Comparison of ENCODE assay signal across 28 cellular contexts in the genomic region with DNA sequence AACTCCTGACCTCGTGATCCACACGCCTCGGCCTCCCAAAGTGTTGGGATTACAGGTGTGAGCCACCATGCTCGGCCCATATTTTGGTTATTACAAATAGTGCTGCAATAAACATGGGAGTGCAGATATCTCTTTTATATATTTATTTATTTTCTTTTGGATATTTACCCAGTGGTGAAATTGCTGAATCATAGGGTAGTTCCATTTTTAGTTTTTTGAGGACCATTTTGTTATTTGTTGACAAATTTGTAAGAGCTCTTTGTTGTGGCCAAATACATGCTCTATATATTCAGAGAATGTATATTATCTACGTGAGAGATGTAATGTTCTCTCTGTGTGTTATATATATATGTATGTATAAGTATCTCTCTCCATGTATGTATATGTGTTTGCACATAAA. TPM values are rescaled to one million over a fixed set of nuclear protein-coding genes. Genes with fewer than 3 reads are reported as not detected.
DNase-seq lines count a peak whose midpoint lies in the region; ATAC-seq, FAIRE-seq and TF ChIP-seq lines count a peak whose summit lies in the region.
"Had no signal": no experiment of that assay in that cellular context is flagged by ENCODE, and none has a peak within 500 bp of the region (broad histone marks: within the 10 kb centered on the region; RNA-seq: fewer than 3 reads in every experiment).

No MANE protein-coding gene starts in this region.

- CTCF ChIA-PET in K562 (lab: Yijun Ruan, JAX; ENCODE audit: low intra/inter-chr PET ratio): no interaction called here

- H3K9me1 ChIP-seq in K562 (ENCODE audit: control insufficient read depth, insufficient read depth, low read length): no peaks in the 10 kb centered on the region

- H4K20me1 ChIP-seq in K562 (replicated peaks; ENCODE audit: control insufficient read depth, insufficient read depth, low read length): no peaks in the 10 kb centered on the region
- H4K20me1 ChIP-seq: BLaER1; BLaER1 treated with 17β-estradiol and CSF1 and Interleukin-3, amounts not matched to agents 10 nM and 100 nM had no signal

- no peak overlapping the region for H2AFZ ChIP-seq in K562 (ENCODE audit: low read depth, low read length)

- TF ChIP-seq EP300 in K562 (IDR thresholded peaks at IDR 0.05; ENCODE audit: low read length): no peak

- in situ Hi-C loops in K562 (cut with MboI): no loop called here

- no peak overlapping the region for H3K9ac ChIP-seq in K562 (ENCODE audit: insufficient read depth in 1 of 2, low read depth in 2 of 2, low read length in 2 of 2)
- H3K9ac ChIP-seq: BLaER1; BLaER1 treated with 17β-estradiol and CSF1 and Interleukin-3, amounts not matched to agents 10 nM and 100 nM had no signal

- no peak for FAIRE-seq in K562 (lab: Jason Lieb, UNC)
- FAIRE-seq: A549, D721Med had no signal

- intact Hi-C loops in K562 (cut with micrococcal nuclease): no loop called here

- no TSS peak for BruUV-seq in K562 (replicated peaks; lab: Mats Ljungman, UMichigan)

- H3K4me3 ChIP-seq in K562: no peak overlapping the region
- H3K4me3 ChIP-seq: A549; BLaER1; BLaER1 treated with 17β-estradiol and CSF1 and Interleukin-3, amounts not matched to agents 10 nM and 100 nM had no signal

- no peak overlapping the region for H3K4me2 ChIP-seq in K562 (ENCODE audit: insufficient read depth, low read length)
- H3K4me2 ChIP-seq: A549; BLaER1; BLaER1 treated with 17β-estradiol and CSF1 and Interleukin-3, amounts not matched to agents 10 nM and 100 nM had no signal

- H3K36me3 ChIP-seq in K562 (ENCODE audit: control insufficient read depth, insufficient read depth, low read length): no peaks in the 10 kb centered on the region
- H3K36me3 ChIP-seq: BE2C had no signal

- H3K27ac ChIP-seq in K562 (ENCODE audit: extremely low read depth, low read depth, low read length): no peak overlapping the region
- H3K27ac ChIP-seq: 22Rv1; A549; BLaER1; BLaER1 treated with 17β-estradiol and CSF1 and Interleukin-3, amounts not matched to agents 10 nM and 100 nM; C4-2B had no signal

- no peak for TF ChIP-seq POLR2A in K562 (conservative IDR thresholded peaks at IDR 0.05)

- TF ChIP-seq CTCF in K562 (IDR thresholded peaks at IDR 0.05 in 2 of 3, conservative IDR thresholded peaks at IDR 0.05 in 1 of 3; ENCODE audit: insufficient read depth in 2 of 3, low read depth in 1 of 3, low read length in 3 of 3): no peak

- POLR2A ChIA-PET in K562 (lab: Yijun Ruan, JAX): no interaction called here

- peaks cover 0 to 14% of the 10 kb centered on the region in 2 experiments; a peak in 3 of 5 replicates for H3K4me1 ChIP-seq in K562 (replicated peaks in 1 of 2; ENCODE audit: control insufficient read depth in 2 of 2, insufficient read depth in 2 of 2, low read length in 2 of 2)
- H3K4me1 ChIP-seq: A549, BE2C, BLaER1 had no signal

- ATAC-seq in K562: no peak
- ATAC-seq: A549; CD8-positive, alpha-beta T cell had no signal

- TF ChIP-seq RAD21 in K562 (CRISPR knock-in tag; conservative IDR thresholded peaks at IDR 0.05 in 1 of 2, IDR thresholded peaks at IDR 0.05 in 1 of 2): no peak

- peaks cover 24% of the 10 kb centered on the region for H3K79me2 ChIP-seq in K562 (ENCODE audit: control insufficient read depth, insufficient read depth, low read length)

- no peaks in the 10 kb centered on the region; the same call in 1 of the 2 replicates for H3K9me3 ChIP-seq in K562 (replicated peaks; ENCODE audit: control insufficient read depth, insufficient read depth, low read depth, low read length)
- H3K9me3 ChIP-seq: A549, BE2C had no signal

- H3K27me3 ChIP-seq in K562 (ENCODE audit: control insufficient read depth in 2 of 2, insufficient read depth in 2 of 2, low read length in 2 of 2): no peaks in the 10 kb centered on the region
- H3K27me3 ChIP-seq: BE2C; BLaER1; BLaER1 treated with 17β-estradiol and CSF1 and Interleukin-3, amounts not matched to agents 10 nM and 100 nM had no signal

- 80% methylated on average over 5 of the region's 5 CpGs for WGBS in K562 (ENCODE audit: insufficient coverage, low coverage, missing lambda C conversion rate)

- DNase-seq in K562 (ENCODE audit: extremely low read depth in 1 of 4, low spot score in 3 of 4): no peak
- DNase-seq in NCI-H1694 treated with DMSO at 0.1 percent for 48 hours (lab: John Stamatoyannopoulos, UW): no peak
- DNase-seq: 8988T; ACHN; AML-193; BE2C; C1 segment of cervical spinal cord; Caco-2; Calu3; CD4-positive, alpha-beta memory T cell; CD4-positive, alpha-beta T cell; CD4-positive, CD25-positive, alpha-beta regulatory T cell; CD8-positive, alpha-beta memory T cell; CD8-positive, alpha-beta T cell; COR-L47; DMS 273 treated with DMSO at 0.1 percent for 48 hours; DMS153; DMS53; DMS79; DMS79 treated with DMSO at 0.1 percent for 48 hours; DND-41; EL had no signal

TF ChIP-seq in K562, 482 proteins besides CTCF, POLR2A, EP300 and RAD21 (continues in another document):
- TF ChIP-seq, protein P1, sequence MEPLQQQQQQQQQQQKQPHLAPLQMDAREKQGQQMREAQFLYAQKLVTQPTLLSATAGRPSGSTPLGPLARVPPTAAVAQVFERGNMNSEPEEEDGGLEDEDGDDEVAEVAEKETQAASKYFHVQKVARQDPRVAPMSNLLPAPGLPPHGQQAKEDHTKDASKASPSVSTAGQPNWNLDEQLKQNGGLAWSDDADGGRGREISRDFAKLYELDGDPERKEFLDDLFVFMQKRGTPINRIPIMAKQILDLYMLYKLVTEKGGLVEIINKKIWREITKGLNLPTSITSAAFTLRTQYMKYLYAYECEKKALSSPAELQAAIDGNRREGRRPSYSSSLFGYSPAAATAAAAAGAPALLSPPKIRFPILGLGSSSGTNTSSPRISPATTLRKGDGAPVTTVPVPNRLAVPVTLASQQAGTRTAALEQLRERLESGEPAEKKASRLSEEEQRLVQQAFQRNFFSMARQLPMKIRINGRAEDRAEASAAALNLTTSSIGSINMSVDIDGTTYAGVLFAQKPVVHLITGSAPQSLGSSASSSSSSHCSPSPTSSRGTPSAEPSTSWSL (CRISPR knock-in tag; IDR thresholded peaks at IDR 0.05; ENCODE audit: borderline replicate concordance): no peak
- TF ChIP-seq PTRF (tag; IDR thresholded peaks at IDR 0.05) (no peak), BDP1 (IDR thresholded peaks at IDR 0.05; ENCODE audit: insufficient read depth, insufficient read length) (no peak), ILF3 (IDR thresholded peaks at IDR 0.05; ENCODE audit: borderline replicate concordance) (no peak), SIRT6 (IDR thresholded peaks at IDR 0.05; ENCODE audit: low read depth, low read length) (no peak), CC2D1A (IDR thresholded peaks at IDR 0.05) (no peak), PHB (CRISPR knock-in tag; IDR thresholded peaks at IDR 0.05) (no peak)
- TF ChIP-seq, protein P2, sequence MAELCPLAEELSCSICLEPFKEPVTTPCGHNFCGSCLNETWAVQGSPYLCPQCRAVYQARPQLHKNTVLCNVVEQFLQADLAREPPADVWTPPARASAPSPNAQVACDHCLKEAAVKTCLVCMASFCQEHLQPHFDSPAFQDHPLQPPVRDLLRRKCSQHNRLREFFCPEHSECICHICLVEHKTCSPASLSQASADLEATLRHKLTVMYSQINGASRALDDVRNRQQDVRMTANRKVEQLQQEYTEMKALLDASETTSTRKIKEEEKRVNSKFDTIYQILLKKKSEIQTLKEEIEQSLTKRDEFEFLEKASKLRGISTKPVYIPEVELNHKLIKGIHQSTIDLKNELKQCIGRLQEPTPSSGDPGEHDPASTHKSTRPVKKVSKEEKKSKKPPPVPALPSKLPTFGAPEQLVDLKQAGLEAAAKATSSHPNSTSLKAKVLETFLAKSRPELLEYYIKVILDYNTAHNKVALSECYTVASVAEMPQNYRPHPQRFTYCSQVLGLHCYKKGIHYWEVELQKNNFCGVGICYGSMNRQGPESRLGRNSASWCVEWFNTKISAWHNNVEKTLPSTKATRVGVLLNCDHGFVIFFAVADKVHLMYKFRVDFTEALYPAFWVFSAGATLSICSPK (IDR thresholded peaks at IDR 0.05; ENCODE audit: borderline replicate concordance): no peak

RNA-seq across cellular contexts. Expression of a gene that starts 15.9 kb away (rescaled TPM):
- total RNA-seq in K562 (2011; cell fraction: chromatin; rRNA removed; ENCODE audit: low replicate concordance): 13.1 and 20.6 TPM in 2 replicates
- 7.5 and 9.8 TPM in 2 replicates for total RNA-seq in K562 (2011; cell fraction: nucleolus; rRNA removed)
- total RNA-seq in K562 (2011; cell fraction: nucleoplasm; rRNA removed): 12.9 and 18.0 TPM in 2 replicates
- 5.2 and 6.1 TPM in 2 replicates for total RNA-seq in K562 (2014; rRNA removed)
- 10.3 and 12.4 TPM in 2 replicates for total RNA-seq in K562 (2014; rRNA removed; fragmentation: Illumina TruSeq; extraction: Trizol)
- total RNA-seq in K562 (2015; rRNA removed; fragmentation: Illumina TruSeq; extraction: Trizol): 7.5 and 7.9 TPM in 2 replicates
- 5.4 and 8.8 TPM in 2 replicates for total RNA-seq in K562 (2021)
- 25.8 and 26.6 TPM in 2 replicates for polyA plus RNA-seq in K562 (2011; rRNA removed)
- 6.7 and 21.0 TPM in 2 replicates for polyA plus RNA-seq in K562 (2011; cell fraction: cytosol; rRNA removed)
- polyA plus RNA-seq in K562 (2011; cell fraction: nucleus; rRNA removed): 10.9 and 20.0 TPM in 2 replicates
- 6.8 and 13.1 TPM in 2 replicates for polyA plus RNA-seq in K562 (2012)
- polyA plus RNA-seq in K562 (2014; fragmentation: Illumina TruSeq; extraction: Trizol): 11.4 and 13.3 TPM in 2 replicates
- 10 to 100 TPM; 26.9 to 27.6 TPM for polyA plus RNA-seq in K562 (2014; fragmentation: Nextera tagmentation; extraction: Ambion mirVana)
- polyA plus RNA-seq in K562 (2014; rRNA removed): 12.8 and 13.0 TPM in 2 replicates
- polyA minus RNA-seq in K562 (2011; rRNA and poly(A)+ RNA removed): 18.5 and 19.7 TPM in 2 replicates
- 5.2 and 7.9 TPM in 2 replicates for polyA minus RNA-seq in K562 (2011; cell fraction: cytosol; rRNA and poly(A)+ RNA removed)
- polyA minus RNA-seq in K562 (2011; cell fraction: nucleus; rRNA and poly(A)+ RNA removed): 3.0 and 9.9 TPM in 2 replicates

RNA-seq across cellular contexts. Expression of a gene that starts 53.4 kb away (rescaled TPM):
- total RNA-seq in K562 (2011; cell fraction: chromatin; rRNA removed; ENCODE audit: low replicate concordance): 0.60 and 1.1 TPM in 2 replicates
- total RNA-seq in K562 (2011; cell fraction: nucleolus; rRNA removed): 0.83 and 1.2 TPM in 2 replicates
- total RNA-seq in K562 (2011; cell fraction: nucleoplasm; rRNA removed): 1.1 and 1.3 TPM in 2 replicates
- 0.37 and 0.68 TPM in 2 replicates for total RNA-seq in K562 (2014; rRNA removed)
- 1.0 and 1.2 TPM in 2 replicates for total RNA-seq in K562 (2014; rRNA removed; fragmentation: Illumina TruSeq; extraction: Trizol)
- 0.18 and 0.53 TPM in 2 replicates for total RNA-seq in K562 (2015; rRNA removed; fragmentation: Illumina TruSeq; extraction: Trizol)
- total RNA-seq in K562 (2021): 0.60 and 1.4 TPM in 2 replicates
- 0.96 and 1.0 TPM in 2 replicates for polyA plus RNA-seq in K562 (2011; rRNA removed)
- 0.39 and 0.52 TPM in 2 replicates for polyA plus RNA-seq in K562 (2011; cell fraction: cytosol; rRNA removed)
- 0.41 and 0.71 TPM in 2 replicates for polyA plus RNA-seq in K562 (2011; cell fraction: nucleus; rRNA removed)
- polyA plus RNA-seq in K562 (2012): 0.39 and 0.83 TPM in 2 replicates
- polyA plus RNA-seq in K562 (2014; fragmentation: Illumina TruSeq; extraction: Trizol): 0.73 and 0.77 TPM in 2 replicates
- polyA plus RNA-seq in K562 (2014; fragmentation: Nextera tagmentation; extraction: Ambion mirVana): 1 to 10 TPM; 1.0 to 1.7 TPM
- polyA plus RNA-seq in K562 (2014; rRNA removed): 0.69 and 0.82 TPM in 2 replicates
- 0.88 and 1.3 TPM in 2 replicates for polyA minus RNA-seq in K562 (2011; rRNA and poly(A)+ RNA removed)
- polyA minus RNA-seq in K562 (2011; cell fraction: cytosol; rRNA and poly(A)+ RNA removed): 0.38 TPM in 1 of 2 replicates, not detected in the other
- 0.56 and 0.67 TPM in 2 replicates for polyA minus RNA-seq in K562 (2011; cell fraction: nucleus; rRNA and poly(A)+ RNA removed)
